In genomic region chr3:72050771-72051170, GRCh38 we compare ENCODE assay signal across 6 cellular contexts.
"Had no signal": no experiment of that assay in that cellular context is flagged by ENCODE, and none has a peak within 500 bp of the region (broad histone marks: within the 10 kb centered on the region; RNA-seq: fewer than 3 reads in every experiment).

No MANE protein-coding gene starts in this region.

- H3K27ac ChIP-seq: HL-60, KMS-11 had no signal

- H3K9ac ChIP-seq: KMS-11 had no signal

- DNase-seq: IMR-90, KBM-7, KG1 had no signal

- H3K4me2 ChIP-seq: KMS-11 had no signal

- FAIRE-seq: HTR-8/SVneo had no signal
